Comparison of ENCODE assay signal across 1 cellular context in the genomic region with DNA sequence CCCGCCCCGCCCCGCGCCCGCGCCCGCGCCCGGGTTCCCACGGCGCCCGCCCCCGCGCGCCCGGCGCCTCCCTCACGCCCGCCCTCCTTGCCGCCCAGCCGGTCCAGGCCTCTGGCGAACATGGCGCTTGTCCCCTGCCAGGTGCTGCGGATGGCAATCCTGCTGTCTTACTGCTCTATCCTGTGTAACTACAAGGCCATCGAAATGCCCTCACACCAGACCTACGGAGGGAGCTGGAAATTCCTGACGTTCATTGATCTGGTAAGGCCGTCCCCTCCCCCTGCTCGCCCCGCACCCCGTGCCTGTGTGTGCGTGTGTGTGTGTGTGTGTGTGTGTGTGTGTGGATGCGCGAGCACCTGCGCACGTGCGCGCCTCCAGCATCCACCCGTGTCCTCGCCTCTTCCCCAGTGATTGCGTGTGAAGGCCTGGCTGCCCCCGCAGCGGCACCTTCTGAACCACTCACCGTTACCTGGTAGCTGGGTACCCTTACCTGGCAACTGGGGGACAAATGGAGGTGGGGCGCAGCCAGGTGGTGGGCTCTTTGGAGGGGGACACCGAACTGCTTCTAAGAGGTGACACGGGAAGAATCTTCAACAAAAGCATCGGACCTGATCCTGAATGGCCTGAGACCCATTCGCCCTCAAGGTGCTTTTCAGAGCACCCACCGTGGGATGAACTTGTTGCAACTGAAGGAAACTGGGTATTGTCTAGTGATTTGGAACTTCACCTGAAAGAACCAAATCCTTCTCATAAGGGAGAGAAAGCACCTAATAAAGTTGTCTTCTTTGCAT.
TF ChIP-seq lines count a peak whose summit lies in the region.

Gene AIG1, plus strand, starts transcription at position 84 of the 791 bp plus-strand sequence. Its CDS starts 37 bp downstream, at position 121.

TF ChIP-seq in HepG2, 621 proteins besides CTCF, POLR2A, EP300 and RAD21 (continued from another document and continues in another):
- no peak for TF ChIP-seq THAP8 (CRISPR knock-in tag; IDR thresholded peaks at IDR 0.05; ENCODE audit: borderline replicate concordance)
- no peak for TF ChIP-seq FLYWCH1 (CRISPR knock-in tag; IDR thresholded peaks at IDR 0.05)
- peak; percentile 87 for TF ChIP-seq ZFX (CRISPR knock-in tag; IDR thresholded peaks at IDR 0.05; ENCODE audit: low read depth)
- peak; percentile 81; the same call in 1 of the 2 replicates for TF ChIP-seq ZNF567 (CRISPR knock-in tag; IDR thresholded peaks at IDR 0.05; ENCODE audit: borderline replicate concordance)
- TF ChIP-seq ZNF468 (CRISPR knock-in tag; IDR thresholded peaks at IDR 0.05) = peak; percentile 41; the same call in 1 of the 2 replicates
- TF ChIP-seq ZNF768 (CRISPR knock-in tag; IDR thresholded peaks at IDR 0.05) = peak; percentile 48; the same call in 1 of the 2 replicates
- no peak for TF ChIP-seq ZNF800 (CRISPR knock-in tag; IDR thresholded peaks at IDR 0.05)
- no peak for TF ChIP-seq CEBPG (CRISPR knock-in tag; IDR thresholded peaks at IDR 0.05)
- no peak; the same call in 1 of the 2 replicates for TF ChIP-seq TOE1 (CRISPR knock-in tag; IDR thresholded peaks at IDR 0.05)
- no peak for TF ChIP-seq NKX3-1 (CRISPR knock-in tag; IDR thresholded peaks at IDR 0.05)
- TF ChIP-seq NFKBIZ (CRISPR knock-in tag; IDR thresholded peaks at IDR 0.05) = no peak; the same call in 1 of the 2 replicates
- TF ChIP-seq ZEB1 (IDR thresholded peaks at IDR 0.05; ENCODE audit: insufficient replicate concordance, low read depth) = peak; percentile 87
- no peak; the same call in 1 of the 2 replicates for TF ChIP-seq NCOA2 (CRISPR knock-in tag; IDR thresholded peaks at IDR 0.05)
- TF ChIP-seq ISL2 (CRISPR knock-in tag; IDR thresholded peaks at IDR 0.05) = no peak
- no peak for TF ChIP-seq POLR2AphosphoS2 (IDR thresholded peaks at IDR 0.05; ENCODE audit: low read depth, low read length)
- no peak; the same call in 1 of the 2 replicates for TF ChIP-seq KDM6A (CRISPR knock-in tag; IDR thresholded peaks at IDR 0.05; ENCODE audit: low read depth)
- TF ChIP-seq ZNF451 (CRISPR knock-in tag; IDR thresholded peaks at IDR 0.05) = no peak; the same call in 1 of the 2 replicates
- no peak for TF ChIP-seq TBP (CRISPR knock-in tag; IDR thresholded peaks at IDR 0.05)
- TF ChIP-seq NFKB2 (CRISPR knock-in tag; IDR thresholded peaks at IDR 0.05; ENCODE audit: borderline replicate concordance) = no peak
- no peak for TF ChIP-seq ZNF704 (CRISPR knock-in tag; IDR thresholded peaks at IDR 0.05; ENCODE audit: borderline replicate concordance)
- TF ChIP-seq ZFP41 (CRISPR knock-in tag; IDR thresholded peaks at IDR 0.05; ENCODE audit: borderline replicate concordance) = no peak
- TF ChIP-seq FOXC1 (CRISPR knock-in tag; IDR thresholded peaks at IDR 0.05; ENCODE audit: borderline replicate concordance) = peak; percentile 18; the same call in 1 of the 2 replicates
- no peak for TF ChIP-seq NFE2L2 (IDR thresholded peaks at IDR 0.05; ENCODE audit: low read length)
- no peak for TF ChIP-seq ZNF740 (CRISPR knock-in tag; IDR thresholded peaks at IDR 0.05)
- no peak for TF ChIP-seq ZNF777 (CRISPR knock-in tag; IDR thresholded peaks at IDR 0.05)
- TF ChIP-seq, protein P1, sequence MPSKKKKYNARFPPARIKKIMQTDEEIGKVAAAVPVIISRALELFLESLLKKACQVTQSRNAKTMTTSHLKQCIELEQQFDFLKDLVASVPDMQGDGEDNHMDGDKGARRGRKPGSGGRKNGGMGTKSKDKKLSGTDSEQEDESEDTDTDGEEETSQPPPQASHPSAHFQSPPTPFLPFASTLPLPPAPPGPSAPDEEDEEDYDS (CRISPR knock-in tag; IDR thresholded peaks at IDR 0.05) = no peak
- peak; percentile 94 for TF ChIP-seq ZNF781 (CRISPR knock-in tag; IDR thresholded peaks at IDR 0.05; ENCODE audit: borderline replicate concordance, not compliant biosample characterization)
- TF ChIP-seq CENPT (CRISPR knock-in tag; IDR thresholded peaks at IDR 0.05; ENCODE audit: low read depth) = 0 out of 2 replicates have a peak, but pooled peaks have one; percentile 45
- TF ChIP-seq, protein P2, sequence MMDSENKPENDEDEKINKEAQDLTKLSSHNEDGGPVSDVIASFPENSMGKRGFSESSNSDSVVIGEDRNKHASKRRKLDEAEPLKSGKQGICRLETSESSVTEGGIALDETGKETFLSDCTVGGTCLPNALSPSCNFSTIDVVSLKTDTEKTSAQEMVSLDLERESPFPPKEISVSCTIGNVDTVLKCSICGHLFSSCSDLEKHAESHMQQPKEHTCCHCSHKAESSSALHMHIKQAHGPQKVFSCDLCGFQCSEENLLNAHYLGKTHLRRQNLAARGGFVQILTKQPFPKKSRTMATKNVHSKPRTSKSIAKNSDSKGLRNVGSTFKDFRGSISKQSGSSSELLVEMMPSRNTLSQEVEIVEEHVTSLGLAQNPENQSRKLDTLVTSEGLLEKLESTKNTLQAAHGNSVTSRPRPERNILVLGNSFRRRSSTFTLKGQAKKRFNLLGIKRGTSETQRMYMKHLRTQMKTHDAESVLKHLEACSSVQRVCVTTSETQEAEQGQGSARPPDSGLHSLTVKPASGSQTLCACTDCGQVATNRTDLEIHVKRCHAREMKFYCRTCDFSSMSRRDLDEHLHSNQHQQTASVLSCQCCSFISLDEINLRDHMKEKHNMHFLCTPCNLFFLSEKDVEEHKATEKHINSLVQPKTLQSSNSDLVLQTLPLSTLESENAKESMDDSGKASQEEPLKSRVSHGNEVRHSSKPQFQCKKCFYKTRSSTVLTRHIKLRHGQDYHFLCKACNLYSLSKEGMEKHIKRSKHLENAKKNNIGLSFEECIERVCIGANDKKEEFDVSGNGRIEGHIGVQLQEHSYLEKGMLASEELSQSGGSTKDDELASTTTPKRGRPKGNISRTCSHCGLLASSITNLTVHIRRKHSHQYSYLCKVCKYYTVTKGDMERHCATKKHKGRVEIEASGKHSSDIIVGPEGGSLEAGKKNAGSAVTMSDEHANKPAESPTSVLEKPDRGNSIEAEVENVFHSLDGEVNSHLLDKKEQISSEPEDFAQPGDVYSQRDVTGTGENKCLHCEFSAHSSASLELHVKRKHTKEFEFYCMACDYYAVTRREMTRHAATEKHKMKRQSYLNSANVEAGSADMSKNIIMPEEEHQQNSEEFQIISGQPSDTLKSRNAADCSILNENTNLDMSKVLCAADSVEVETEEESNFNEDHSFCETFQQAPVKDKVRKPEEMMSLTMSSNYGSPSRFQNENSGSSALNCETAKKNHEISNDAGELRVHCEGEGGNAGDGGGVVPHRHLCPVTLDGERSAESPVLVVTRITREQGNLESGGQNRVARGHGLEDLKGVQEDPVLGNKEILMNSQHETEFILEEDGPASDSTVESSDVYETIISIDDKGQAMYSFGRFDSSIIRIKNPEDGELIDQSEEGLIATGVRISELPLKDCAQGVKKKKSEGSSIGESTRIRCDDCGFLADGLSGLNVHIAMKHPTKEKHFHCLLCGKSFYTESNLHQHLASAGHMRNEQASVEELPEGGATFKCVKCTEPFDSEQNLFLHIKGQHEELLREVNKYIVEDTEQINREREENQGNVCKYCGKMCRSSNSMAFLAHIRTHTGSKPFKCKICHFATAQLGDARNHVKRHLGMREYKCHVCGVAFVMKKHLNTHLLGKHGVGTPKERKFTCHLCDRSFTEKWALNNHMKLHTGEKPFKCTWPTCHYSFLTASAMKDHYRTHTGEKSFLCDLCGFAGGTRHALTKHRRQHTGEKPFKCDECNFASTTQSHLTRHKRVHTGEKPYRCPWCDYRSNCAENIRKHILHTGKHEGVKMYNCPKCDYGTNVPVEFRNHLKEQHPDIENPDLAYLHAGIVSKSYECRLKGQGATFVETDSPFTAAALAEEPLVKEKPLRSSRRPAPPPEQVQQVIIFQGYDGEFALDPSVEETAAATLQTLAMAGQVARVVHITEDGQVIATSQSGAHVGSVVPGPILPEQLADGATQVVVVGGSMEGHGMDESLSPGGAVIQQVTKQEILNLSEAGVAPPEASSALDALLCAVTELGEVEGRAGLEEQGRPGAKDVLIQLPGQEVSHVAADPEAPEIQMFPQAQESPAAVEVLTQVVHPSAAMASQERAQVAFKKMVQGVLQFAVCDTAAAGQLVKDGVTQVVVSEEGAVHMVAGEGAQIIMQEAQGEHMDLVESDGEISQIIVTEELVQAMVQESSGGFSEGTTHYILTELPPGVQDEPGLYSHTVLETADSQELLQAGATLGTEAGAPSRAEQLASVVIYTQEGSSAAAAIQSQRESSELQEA (CRISPR knock-in tag; IDR thresholded peaks at IDR 0.05; ENCODE audit: not compliant biosample characterization) = peak; percentile 69
- peak; percentile 62; the same call in 1 of the 2 replicates for TF ChIP-seq ZNF747 (CRISPR knock-in tag; IDR thresholded peaks at IDR 0.05; ENCODE audit: borderline replicate concordance)
- peak; percentile 19 for TF ChIP-seq TBL1XR1 (IDR thresholded peaks at IDR 0.05; ENCODE audit: borderline replicate concordance, low read length, partially characterized antibody)
- no peak for TF ChIP-seq CBFB (CRISPR knock-in tag; IDR thresholded peaks at IDR 0.05)
- peak; percentile 65; the same call in 1 of the 2 replicates for TF ChIP-seq NR2C2 (CRISPR knock-in tag; IDR thresholded peaks at IDR 0.05; ENCODE audit: borderline replicate concordance)
- TF ChIP-seq, protein P3, sequence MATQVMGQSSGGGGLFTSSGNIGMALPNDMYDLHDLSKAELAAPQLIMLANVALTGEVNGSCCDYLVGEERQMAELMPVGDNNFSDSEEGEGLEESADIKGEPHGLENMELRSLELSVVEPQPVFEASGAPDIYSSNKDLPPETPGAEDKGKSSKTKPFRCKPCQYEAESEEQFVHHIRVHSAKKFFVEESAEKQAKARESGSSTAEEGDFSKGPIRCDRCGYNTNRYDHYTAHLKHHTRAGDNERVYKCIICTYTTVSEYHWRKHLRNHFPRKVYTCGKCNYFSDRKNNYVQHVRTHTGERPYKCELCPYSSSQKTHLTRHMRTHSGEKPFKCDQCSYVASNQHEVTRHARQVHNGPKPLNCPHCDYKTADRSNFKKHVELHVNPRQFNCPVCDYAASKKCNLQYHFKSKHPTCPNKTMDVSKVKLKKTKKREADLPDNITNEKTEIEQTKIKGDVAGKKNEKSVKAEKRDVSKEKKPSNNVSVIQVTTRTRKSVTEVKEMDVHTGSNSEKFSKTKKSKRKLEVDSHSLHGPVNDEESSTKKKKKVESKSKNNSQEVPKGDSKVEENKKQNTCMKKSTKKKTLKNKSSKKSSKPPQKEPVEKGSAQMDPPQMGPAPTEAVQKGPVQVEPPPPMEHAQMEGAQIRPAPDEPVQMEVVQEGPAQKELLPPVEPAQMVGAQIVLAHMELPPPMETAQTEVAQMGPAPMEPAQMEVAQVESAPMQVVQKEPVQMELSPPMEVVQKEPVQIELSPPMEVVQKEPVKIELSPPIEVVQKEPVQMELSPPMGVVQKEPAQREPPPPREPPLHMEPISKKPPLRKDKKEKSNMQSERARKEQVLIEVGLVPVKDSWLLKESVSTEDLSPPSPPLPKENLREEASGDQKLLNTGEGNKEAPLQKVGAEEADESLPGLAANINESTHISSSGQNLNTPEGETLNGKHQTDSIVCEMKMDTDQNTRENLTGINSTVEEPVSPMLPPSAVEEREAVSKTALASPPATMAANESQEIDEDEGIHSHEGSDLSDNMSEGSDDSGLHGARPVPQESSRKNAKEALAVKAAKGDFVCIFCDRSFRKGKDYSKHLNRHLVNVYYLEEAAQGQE (IDR thresholded peaks at IDR 0.05; ENCODE audit: borderline replicate concordance in 1 of 2, low read depth in 1 of 2, low read length in 2 of 2) = peak in 1 of 2 experiments; percentile 47; a peak in 2 of 4 replicates
- 0 out of 2 replicates have a peak, but pooled peaks have one; percentile 15 for TF ChIP-seq STAT5B (CRISPR knock-in tag; IDR thresholded peaks at IDR 0.05)
- TF ChIP-seq ZBTB26 (CRISPR knock-in tag; IDR thresholded peaks at IDR 0.05; ENCODE audit: borderline replicate concordance) = no peak
- no peak for TF ChIP-seq MXD4 (CRISPR knock-in tag; IDR thresholded peaks at IDR 0.05)
- TF ChIP-seq TBX2 (CRISPR knock-in tag; IDR thresholded peaks at IDR 0.05; ENCODE audit: borderline replicate concordance) = peak; percentile 28; the same call in 1 of the 2 replicates
- peak; percentile 25 for TF ChIP-seq ZNF546 (CRISPR knock-in tag; conservative IDR thresholded peaks at IDR 0.05)
- TF ChIP-seq KMT2B (CRISPR knock-in tag; IDR thresholded peaks at IDR 0.05) = no peak
- TF ChIP-seq ZNF891 (CRISPR knock-in tag; IDR thresholded peaks at IDR 0.05) = no peak; the same call in none of the 2 replicates
- 0 out of 2 replicates have a peak, but pooled peaks have one; percentile 70 for TF ChIP-seq CHCHD3 (CRISPR knock-in tag; IDR thresholded peaks at IDR 0.05)
